Comparison of ENCODE assay signal across 8 cellular contexts in the genomic region with DNA sequence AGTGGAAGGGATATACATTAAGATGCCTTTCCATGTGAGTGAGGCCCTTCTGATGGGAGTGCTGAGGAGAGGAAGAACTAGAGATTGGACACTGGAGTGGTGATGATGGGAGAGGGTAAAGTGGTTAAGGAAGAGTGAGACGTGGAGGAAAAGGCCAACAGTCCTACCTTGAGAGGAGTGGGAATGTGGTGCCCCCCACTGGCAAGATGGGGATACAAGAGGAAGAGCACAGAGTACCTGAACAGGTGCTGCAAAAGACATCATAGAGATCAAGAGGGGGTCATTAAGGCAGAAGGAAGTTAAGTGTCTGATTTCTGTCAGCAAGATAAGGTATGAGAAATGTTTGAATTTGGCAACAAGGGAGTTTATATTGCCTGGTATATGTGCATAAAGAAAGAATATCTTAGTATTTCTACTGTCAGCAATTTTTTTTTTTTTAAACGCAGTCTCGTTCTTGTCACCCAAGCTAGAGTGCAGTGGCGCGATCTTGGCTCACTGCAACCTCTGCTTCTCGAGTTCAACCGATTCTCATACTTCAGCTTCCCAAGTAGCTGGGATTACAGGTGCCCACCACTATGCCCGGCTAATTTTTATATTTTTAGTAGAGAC. TPM values are rescaled to one million over a fixed set of nuclear protein-coding genes. Genes with fewer than 3 reads are reported as not detected.
DNase-seq lines count a peak whose midpoint lies in the region; ATAC-seq and TF ChIP-seq lines count a peak whose summit lies in the region.

No MANE protein-coding gene starts in this region.

- H3K4me3 ChIP-seq in brain microvascular endothelial cell (ENCODE audit: low read depth, low read length) (no peak overlapping the region), lung (no peak overlapping the region), ovary (no peak overlapping the region)

- peaks cover 0 to 6% of the 10 kb centered on the region in 2 donors for H3K4me1 ChIP-seq in lung (ENCODE audit: control insufficient read depth in 2 of 2, insufficient read depth in 2 of 2, low read length in 2 of 2)
- no peaks in the 10 kb centered on the region for H3K4me1 ChIP-seq in ovary (ENCODE audit: insufficient read depth)

- no peaks in the 10 kb centered on the region for H3K9me3 ChIP-seq in lung (ENCODE audit: control insufficient read depth in 2 of 2, insufficient read depth in 1 of 2, low read length in 1 of 2)
- no peaks in the 10 kb centered on the region for H3K9me3 ChIP-seq in ovary

- in situ Hi-C loops in brain microvascular endothelial cell (cut with HindIII; ENCODE audit: low pct_ligation_motif_present, low sequenced_read_pairs), result no loop called here

- peak; percentile 66; the same call in 2 of the 3 replicates for ATAC-seq in SK-N-SH treated with all-trans-retinoic acid at 6 μM for 48 hours
- ATAC-seq in lung (ENCODE audit: insufficient read depth, low FRiP score), result no peak
- no peak for ATAC-seq in HG03135 (IDR thresholded peaks at IDR 0.05; ENCODE audit: unreplicated experiment)

- intact Hi-C loops in ovary (cut with DNase I), result no loop called here

- TF ChIP-seq CTCF in brain microvascular endothelial cell (IDR thresholded peaks at IDR 0.05; ENCODE audit: low read depth, low read length, missing control alignments) (peak; percentile 69), lung (IDR thresholded peaks at IDR 0.05; ENCODE audit: control extremely low read depth, extremely low read depth) (peak; percentile 13), ovary (IDR thresholded peaks at IDR 0.05) (no peak)

- H3K27ac ChIP-seq in brain microvascular endothelial cell, result no peak overlapping the region
- no peak overlapping the region for H3K27ac ChIP-seq in lung (ENCODE audit: low read depth in 1 of 2, low read length in 1 of 2)
- peak overlapping the region; percentile 22 for H3K27ac ChIP-seq in temporal lobe (ENCODE audit: low read depth, low read length)
- H3K27ac ChIP-seq in ovary, result no peak overlapping the region

- 84 to 90% methylated on average over 8 of the region's 8 CpGs for WGBS in lung, 2 donors
- WGBS in ovary, 3 donors, result 86 to 88% (median 87%) methylated on average over 8 of the region's 8 CpGs

- TF ChIP-seq EP300 in ovary (IDR thresholded peaks at IDR 0.05), result no peak

- H3K36me3 ChIP-seq in brain microvascular endothelial cell (replicated peaks) (peaks cover 9% of the 10 kb centered on the region), lung (ENCODE audit: control insufficient read depth in 2 of 2, insufficient read depth in 2 of 2, low read length in 2 of 2) (peaks cover 0 to 10% of the 10 kb centered on the region in 2 donors), ovary (no peaks in the 10 kb centered on the region)

- no peaks in the 10 kb centered on the region for H3K27me3 ChIP-seq in brain microvascular endothelial cell (replicated peaks)
- H3K27me3 ChIP-seq in lung (ENCODE audit: control insufficient read depth, insufficient read depth), result no peaks in the 10 kb centered on the region
- H3K27me3 ChIP-seq in ovary, result no peaks in the 10 kb centered on the region

- DNase-seq in NCI-H1092 treated with DMSO at 0.1 percent for 48 hours (lab: John Stamatoyannopoulos, UW), result peak; percentile 2
- DNase-seq in NCI-H1092 (lab: John Stamatoyannopoulos, UW), result no peak
- DNase-seq in brain microvascular endothelial cell, result no peak
- peak; percentile 33 for DNase-seq in lung (ENCODE audit: low spot score)
- DNase-seq in ovary, result no peak

- no peak for TF ChIP-seq POLR2A in ovary (IDR thresholded peaks at IDR 0.05)

TF ChIP-seq in SK-N-SH treated with all-trans-retinoic acid at 6 μM for 48 hours, 23 proteins besides CTCF, POLR2A, EP300 and RAD21:
- TF ChIP-seq ZNF565 (CRISPR knock-in tag; conservative IDR thresholded peaks at IDR 0.05; ENCODE audit: low read depth) (no peak), ZNF70 (CRISPR knock-in tag; IDR thresholded peaks at IDR 0.05) (no peak), GLIS3 (CRISPR knock-in tag; IDR thresholded peaks at IDR 0.05) (no peak), CSDC2 (CRISPR knock-in tag; IDR thresholded peaks at IDR 0.05) (no peak), ZFP30 (CRISPR knock-in tag; IDR thresholded peaks at IDR 0.05) (no peak), TCF4 (CRISPR knock-in tag; IDR thresholded peaks at IDR 0.05; ENCODE audit: borderline replicate concordance) (no peak), ZFP3 (CRISPR knock-in tag; IDR thresholded peaks at IDR 0.05) (no peak), ZNF8 (CRISPR knock-in tag; IDR thresholded peaks at IDR 0.05) (no peak), ZC3H10 (CRISPR knock-in tag; IDR thresholded peaks at IDR 0.05) (no peak), PPARA (CRISPR knock-in tag; IDR thresholded peaks at IDR 0.05; ENCODE audit: borderline replicate concordance) (no peak), ESRRG (CRISPR knock-in tag; IDR thresholded peaks at IDR 0.05) (no peak), RARB (CRISPR knock-in tag; IDR thresholded peaks at IDR 0.05) (no peak), OSR1 (CRISPR knock-in tag; IDR thresholded peaks at IDR 0.05) (no peak), BACH2 (CRISPR knock-in tag; IDR thresholded peaks at IDR 0.05; ENCODE audit: borderline replicate concordance) (no peak), TOX (CRISPR knock-in tag; IDR thresholded peaks at IDR 0.05; ENCODE audit: borderline replicate concordance) (no peak)
- TF ChIP-seq, protein P1, sequence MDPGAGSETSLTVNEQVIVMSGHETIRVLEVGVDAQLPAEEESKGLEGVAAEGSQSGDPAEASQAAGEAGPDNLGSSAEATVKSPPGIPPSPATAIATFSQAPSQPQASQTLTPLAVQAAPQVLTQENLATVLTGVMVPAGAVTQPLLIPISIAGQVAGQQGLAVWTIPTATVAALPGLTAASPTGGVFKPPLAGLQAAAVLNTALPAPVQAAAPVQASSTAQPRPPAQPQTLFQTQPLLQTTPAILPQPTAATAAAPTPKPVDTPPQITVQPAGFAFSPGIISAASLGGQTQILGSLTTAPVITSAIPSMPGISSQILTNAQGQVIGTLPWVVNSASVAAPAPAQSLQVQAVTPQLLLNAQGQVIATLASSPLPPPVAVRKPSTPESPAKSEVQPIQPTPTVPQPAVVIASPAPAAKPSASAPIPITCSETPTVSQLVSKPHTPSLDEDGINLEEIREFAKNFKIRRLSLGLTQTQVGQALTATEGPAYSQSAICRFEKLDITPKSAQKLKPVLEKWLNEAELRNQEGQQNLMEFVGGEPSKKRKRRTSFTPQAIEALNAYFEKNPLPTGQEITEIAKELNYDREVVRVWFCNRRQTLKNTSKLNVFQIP (CRISPR knock-in tag; IDR thresholded peaks at IDR 0.05; ENCODE audit: borderline replicate concordance, low read depth), result no peak
- TF ChIP-seq, protein P2, sequence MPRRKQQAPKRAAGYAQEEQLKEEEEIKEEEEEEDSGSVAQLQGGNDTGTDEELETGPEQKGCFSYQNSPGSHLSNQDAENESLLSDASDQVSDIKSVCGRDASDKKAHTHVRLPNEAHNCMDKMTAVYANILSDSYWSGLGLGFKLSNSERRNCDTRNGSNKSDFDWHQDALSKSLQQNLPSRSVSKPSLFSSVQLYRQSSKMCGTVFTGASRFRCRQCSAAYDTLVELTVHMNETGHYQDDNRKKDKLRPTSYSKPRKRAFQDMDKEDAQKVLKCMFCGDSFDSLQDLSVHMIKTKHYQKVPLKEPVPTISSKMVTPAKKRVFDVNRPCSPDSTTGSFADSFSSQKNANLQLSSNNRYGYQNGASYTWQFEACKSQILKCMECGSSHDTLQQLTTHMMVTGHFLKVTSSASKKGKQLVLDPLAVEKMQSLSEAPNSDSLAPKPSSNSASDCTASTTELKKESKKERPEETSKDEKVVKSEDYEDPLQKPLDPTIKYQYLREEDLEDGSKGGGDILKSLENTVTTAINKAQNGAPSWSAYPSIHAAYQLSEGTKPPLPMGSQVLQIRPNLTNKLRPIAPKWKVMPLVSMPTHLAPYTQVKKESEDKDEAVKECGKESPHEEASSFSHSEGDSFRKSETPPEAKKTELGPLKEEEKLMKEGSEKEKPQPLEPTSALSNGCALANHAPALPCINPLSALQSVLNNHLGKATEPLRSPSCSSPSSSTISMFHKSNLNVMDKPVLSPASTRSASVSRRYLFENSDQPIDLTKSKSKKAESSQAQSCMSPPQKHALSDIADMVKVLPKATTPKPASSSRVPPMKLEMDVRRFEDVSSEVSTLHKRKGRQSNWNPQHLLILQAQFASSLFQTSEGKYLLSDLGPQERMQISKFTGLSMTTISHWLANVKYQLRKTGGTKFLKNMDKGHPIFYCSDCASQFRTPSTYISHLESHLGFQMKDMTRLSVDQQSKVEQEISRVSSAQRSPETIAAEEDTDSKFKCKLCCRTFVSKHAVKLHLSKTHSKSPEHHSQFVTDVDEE (CRISPR knock-in tag; IDR thresholded peaks at IDR 0.05), result no peak
- TF ChIP-seq, protein P3, sequence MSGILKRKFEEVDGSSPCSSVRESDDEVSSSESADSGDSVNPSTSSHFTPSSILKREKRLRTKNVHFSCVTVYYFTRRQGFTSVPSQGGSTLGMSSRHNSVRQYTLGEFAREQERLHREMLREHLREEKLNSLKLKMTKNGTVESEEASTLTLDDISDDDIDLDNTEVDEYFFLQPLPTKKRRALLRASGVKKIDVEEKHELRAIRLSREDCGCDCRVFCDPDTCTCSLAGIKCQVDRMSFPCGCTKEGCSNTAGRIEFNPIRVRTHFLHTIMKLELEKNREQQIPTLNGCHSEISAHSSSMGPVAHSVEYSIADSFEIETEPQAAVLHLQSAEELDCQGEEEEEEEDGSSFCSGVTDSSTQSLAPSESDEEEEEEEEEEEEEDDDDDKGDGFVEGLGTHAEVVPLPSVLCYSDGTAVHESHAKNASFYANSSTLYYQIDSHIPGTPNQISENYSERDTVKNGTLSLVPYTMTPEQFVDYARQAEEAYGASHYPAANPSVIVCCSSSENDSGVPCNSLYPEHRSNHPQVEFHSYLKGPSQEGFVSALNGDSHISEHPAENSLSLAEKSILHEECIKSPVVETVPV (CRISPR knock-in tag; IDR thresholded peaks at IDR 0.05), result no peak

RNA-seq across cellular contexts. Expression of a gene that starts 34.0 kb away (rescaled TPM):
- total RNA-seq in lung (10 to 100 TPM; 83.3 to 97.6 TPM), temporal lobe (63.7 TPM), ovary (10 to 100 TPM; 66.8 to 95.7 (median 72.0) TPM)
- polyA plus RNA-seq in lung (10 to 100 TPM; 33.1 to 47.9 TPM), ovary (10 to 100 TPM; 39.6 to 75.3 TPM)

RNA-seq across cellular contexts. Expression of a gene that starts 37.4 kb away (rescaled TPM):
- total RNA-seq in lung, result 10 to 100 TPM; 58.8 to 66.4 TPM
- 10 to 100 TPM; 36.0 to 36.2 TPM for polyA plus RNA-seq in lung
- 47.5 TPM for total RNA-seq in temporal lobe
- 100 to 1,000 TPM in 1 of 7 donors, 10 to 100 TPM in 6; 31.5 to 125 (median 46.5) TPM for total RNA-seq in ovary
- polyA plus RNA-seq in ovary, result 10 to 100 TPM; 16.6 to 33.5 TPM

RNA-seq across cellular contexts. Expression of a gene that starts 53.9 kb away (rescaled TPM):
- total RNA-seq in lung (10 to 100 TPM in 1 of 2 donors, 1 to 10 TPM in 1; 8.1 to 19.3 TPM), temporal lobe (8.6 TPM), ovary (10 to 100 TPM in 4 of 7 donors, 1 to 10 TPM in 3; 5.6 to 12.3 (median 10.1) TPM)
- polyA plus RNA-seq in lung (10 to 100 TPM; 12.1 to 17.1 TPM), ovary (10 to 100 TPM; 12.1 to 37.6 TPM)

RNA-seq across cellular contexts. Expression of a gene that starts 54.6 kb away (rescaled TPM):
- total RNA-seq in lung, result 100 to 1,000 TPM in 1 of 2 donors, 10 to 100 TPM in 1; 88.7 to 138 TPM
- polyA plus RNA-seq in lung, result 100 to 1,000 TPM in 1 of 2 donors, 10 to 100 TPM in 1; 80.3 to 130 TPM
- 87.8 TPM for total RNA-seq in temporal lobe
- 100 to 1,000 TPM; 116 to 289 (median 230) TPM for total RNA-seq in ovary
- polyA plus RNA-seq in ovary, result 100 to 1,000 TPM; 109 to 196 TPM

Comparison
In these comparisons a context has a peak if more than half of its experiments do, and no peak if none do; other contexts are left out.
1. DNase-seq: peak in NCI-H1092 treated with DMSO at 0.1 percent for 48 hours (single experiment) and lung (single experiment); none in NCI-H1092 (single experiment), brain microvascular endothelial cell (single experiment) and ovary (0 of 5).
2. CTCF ChIP-seq: peak in brain microvascular endothelial cell (single experiment) and lung (single experiment); none in ovary (0 of 3).